14 cellular contexts compared by ENCODE assay signal in genomic region chr5:34756781-34757624, GRCh38.
DNase-seq lines count a peak whose midpoint lies in the region; ATAC-seq, FAIRE-seq and TF ChIP-seq lines count a peak whose summit lies in the region.
"Had no signal": no experiment of that assay in that cellular context is flagged by ENCODE, and none has a peak within 500 bp of the region (broad histone marks: within the 10 kb centered on the region; RNA-seq: fewer than 3 reads in every experiment).

No MANE protein-coding gene starts in this region.

- peak overlapping the region; percentile 14 for H3K9ac ChIP-seq in astrocyte (ENCODE audit: low read length)

- H3K27me3 ChIP-seq in astrocyte (ENCODE audit: insufficient read depth, low read length) (no peaks in the 10 kb centered on the region), ovary (no peaks in the 10 kb centered on the region)

- H3K4me1 Mint-ChIP-seq in astrocyte (ENCODE audit: low read depth, unreplicated experiment) = peaks cover 23% of the 10 kb centered on the region

- H3K27me3 Mint-ChIP-seq in astrocyte (ENCODE audit: low read depth, unreplicated experiment) = no peaks in the 10 kb centered on the region

- WGBS in ovary, 3 donors = 39 to 52% (median 43%) methylated on average over 20 of the region's 20 CpGs

- no peak for ATAC-seq in GM19328 (IDR thresholded peaks at IDR 0.05; ENCODE audit: unreplicated experiment)
- ATAC-seq: right cardiac atrium had no signal

- H3K27ac Mint-ChIP-seq in astrocyte (ENCODE audit: unreplicated experiment) = peak overlapping the region; percentile 3

- H4K20me1 ChIP-seq in astrocyte (ENCODE audit: insufficient read depth, low read length) = peaks cover 60% of the 10 kb centered on the region

- peak; percentile 11 for DNase-seq in ACHN
- peak; percentile 32 for DNase-seq in astrocyte (ENCODE audit: low read depth)
- peak; percentile 67 for DNase-seq in kidney tubule cell (ENCODE audit: low spot score)
- peak in 3 of 5 donors; percentile 18 to 44 (median 44) for DNase-seq in ovary
- no peak for DNase-seq in cerebellum (ENCODE audit: low spot score)
- no peak for DNase-seq in amygdala (lab: John Stamatoyannopoulos, UW)
- DNase-seq in activated CD4-positive, alpha-beta T cell treated with anti-CD3 and anti-CD28 coated beads, Interleukin-2, amount 50 U/mL, for 4 hours = no peak
- DNase-seq: activated effector memory CD4-positive, alpha-beta T cell treated with Interleukin-2 at 50 U/mL for 16 hours; hippocampal formation; NCI-H2171; right cardiac atrium had no signal

- no peak overlapping the region for H3K4me2 ChIP-seq in astrocyte (ENCODE audit: low read length)

- H3K79me2 ChIP-seq in astrocyte (ENCODE audit: insufficient read depth, low read length) = peaks cover 94% of the 10 kb centered on the region

- H3K9me3 ChIP-seq in astrocyte (ENCODE audit: insufficient read depth, low read depth, low read length) = no peaks in the 10 kb centered on the region
- no peaks in the 10 kb centered on the region for H3K9me3 ChIP-seq in ovary

- H2AFZ ChIP-seq in astrocyte (ENCODE audit: low read depth, low read length) = no peak overlapping the region

- TF ChIP-seq CTCF in astrocyte (IDR thresholded peaks at IDR 0.05; ENCODE audit: insufficient read depth, low read depth, low read length) (no peak), ovary (IDR thresholded peaks at IDR 0.05) (no peak)

- in situ Hi-C loops in ACHN (cut with HindIII; ENCODE audit: low pct_ligation_motif_present, low pct_unique_long_range_greater_than_20kb, low sequenced_read_pairs) = no loop called here

- FAIRE-seq in astrocyte (lab: Jason Lieb, UNC) = no peak
- FAIRE-seq: TTC549 had no signal

- intact Hi-C loops in ovary (cut with DNase I) = no loop called here

- no peak for TF ChIP-seq EP300 in ovary (IDR thresholded peaks at IDR 0.05)

- peak overlapping the region; percentile 3 for H3K27ac ChIP-seq in astrocyte (ENCODE audit: low read depth, low read length)
- peak overlapping the region in 1 of 2 donors; percentile 15 for H3K27ac ChIP-seq in ovary
- H3K27ac ChIP-seq: epithelial cell of prostate had no signal

- peaks cover 39% of the 10 kb centered on the region for H3K36me3 ChIP-seq in astrocyte (ENCODE audit: insufficient read depth, low read length)
- no peaks in the 10 kb centered on the region for H3K36me3 ChIP-seq in ovary

- H3K9me3 Mint-ChIP-seq in astrocyte (ENCODE audit: unreplicated experiment) = no peaks in the 10 kb centered on the region

- no peak for TF ChIP-seq POLR2A in ovary (IDR thresholded peaks at IDR 0.05)

- no peak overlapping the region for H3K4me3 ChIP-seq in astrocyte (ENCODE audit: insufficient read depth, low read depth, low read length)
- no peak overlapping the region for H3K4me3 ChIP-seq in ovary

- H3K4me1 ChIP-seq in astrocyte (ENCODE audit: insufficient read depth, low read length) (peaks cover 5% of the 10 kb centered on the region), ovary (ENCODE audit: insufficient read depth) (peaks cover 7% of the 10 kb centered on the region)

- peaks cover 33% of the 10 kb centered on the region for H3K36me3 Mint-ChIP-seq in astrocyte (ENCODE audit: low read depth, unreplicated experiment)

- peak overlapping the region; percentile 7 for H3K4me3 Mint-ChIP-seq in astrocyte (ENCODE audit: unreplicated experiment)

Comparison
In these comparisons a context has a peak if more than half of its experiments do, and no peak if none do; other contexts are left out.
1. DNase-seq: peak in ACHN (single experiment), astrocyte (single experiment), kidney tubule cell (single experiment) and ovary (3 of 5); none in cerebellum (single experiment), amygdala (0 of 56) and activated CD4-positive, alpha-beta T cell treated with anti-CD3 and anti-CD28 coated beads, Interleukin-2, amount 50 U/mL, for 4 hours (0 of 2).